Comparison of ENCODE assay signal across 1 cellular context in the genomic region with DNA sequence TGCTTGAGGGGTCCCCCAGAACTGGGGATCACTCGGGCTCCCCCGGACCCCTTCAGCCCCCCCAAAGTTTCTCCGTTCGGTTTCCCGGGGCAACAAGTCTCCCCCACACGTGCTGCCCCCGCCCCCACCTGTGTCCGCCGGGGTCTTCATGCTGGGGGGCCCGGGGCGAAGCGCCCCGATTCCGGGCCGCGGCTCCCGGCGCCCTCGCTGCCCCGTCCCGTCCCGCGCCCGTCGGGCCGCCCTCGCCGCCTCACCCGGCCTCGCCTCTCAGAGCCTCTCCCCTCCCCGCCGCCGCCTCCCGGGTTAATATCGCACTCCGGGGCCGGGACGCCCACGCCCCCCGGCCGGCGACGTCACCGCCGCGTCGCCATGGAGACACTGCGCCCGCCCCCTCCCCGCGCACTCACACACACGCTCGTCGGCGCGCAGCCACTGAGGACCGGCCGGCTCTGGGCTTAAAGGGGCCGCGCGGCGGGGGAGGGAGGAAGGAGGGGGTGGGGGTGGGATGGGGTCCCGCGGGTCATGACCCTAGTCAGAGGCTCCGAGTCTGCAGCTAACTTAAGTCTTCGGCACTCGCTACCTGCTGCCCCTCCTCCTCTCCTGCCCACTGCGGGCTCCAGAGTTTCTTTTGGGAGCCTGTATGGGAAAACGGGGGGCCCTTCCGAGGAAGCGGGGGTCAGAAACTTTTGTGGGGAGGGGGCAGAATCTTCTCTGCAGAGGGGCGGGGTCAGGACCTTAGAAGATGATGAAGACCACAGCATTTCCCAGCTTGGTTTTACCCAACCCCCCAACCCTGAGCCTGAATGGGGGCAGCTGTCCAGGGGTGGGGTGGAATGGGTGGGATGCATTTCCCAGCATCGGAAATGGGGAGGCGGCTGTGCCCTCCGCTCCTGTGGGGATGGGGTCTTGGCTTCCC.
TF ChIP-seq lines count a peak whose summit lies in the region.

A gene (minus strand): TSS at position 279 of the 916 bp plus-strand sequence. CDS start 129 bp downstream, at position 150.

TF ChIP-seq in K562, 482 proteins besides CTCF, POLR2A, EP300 and RAD21 (continued from another document and continues in another):
- TF ChIP-seq, protein P1, sequence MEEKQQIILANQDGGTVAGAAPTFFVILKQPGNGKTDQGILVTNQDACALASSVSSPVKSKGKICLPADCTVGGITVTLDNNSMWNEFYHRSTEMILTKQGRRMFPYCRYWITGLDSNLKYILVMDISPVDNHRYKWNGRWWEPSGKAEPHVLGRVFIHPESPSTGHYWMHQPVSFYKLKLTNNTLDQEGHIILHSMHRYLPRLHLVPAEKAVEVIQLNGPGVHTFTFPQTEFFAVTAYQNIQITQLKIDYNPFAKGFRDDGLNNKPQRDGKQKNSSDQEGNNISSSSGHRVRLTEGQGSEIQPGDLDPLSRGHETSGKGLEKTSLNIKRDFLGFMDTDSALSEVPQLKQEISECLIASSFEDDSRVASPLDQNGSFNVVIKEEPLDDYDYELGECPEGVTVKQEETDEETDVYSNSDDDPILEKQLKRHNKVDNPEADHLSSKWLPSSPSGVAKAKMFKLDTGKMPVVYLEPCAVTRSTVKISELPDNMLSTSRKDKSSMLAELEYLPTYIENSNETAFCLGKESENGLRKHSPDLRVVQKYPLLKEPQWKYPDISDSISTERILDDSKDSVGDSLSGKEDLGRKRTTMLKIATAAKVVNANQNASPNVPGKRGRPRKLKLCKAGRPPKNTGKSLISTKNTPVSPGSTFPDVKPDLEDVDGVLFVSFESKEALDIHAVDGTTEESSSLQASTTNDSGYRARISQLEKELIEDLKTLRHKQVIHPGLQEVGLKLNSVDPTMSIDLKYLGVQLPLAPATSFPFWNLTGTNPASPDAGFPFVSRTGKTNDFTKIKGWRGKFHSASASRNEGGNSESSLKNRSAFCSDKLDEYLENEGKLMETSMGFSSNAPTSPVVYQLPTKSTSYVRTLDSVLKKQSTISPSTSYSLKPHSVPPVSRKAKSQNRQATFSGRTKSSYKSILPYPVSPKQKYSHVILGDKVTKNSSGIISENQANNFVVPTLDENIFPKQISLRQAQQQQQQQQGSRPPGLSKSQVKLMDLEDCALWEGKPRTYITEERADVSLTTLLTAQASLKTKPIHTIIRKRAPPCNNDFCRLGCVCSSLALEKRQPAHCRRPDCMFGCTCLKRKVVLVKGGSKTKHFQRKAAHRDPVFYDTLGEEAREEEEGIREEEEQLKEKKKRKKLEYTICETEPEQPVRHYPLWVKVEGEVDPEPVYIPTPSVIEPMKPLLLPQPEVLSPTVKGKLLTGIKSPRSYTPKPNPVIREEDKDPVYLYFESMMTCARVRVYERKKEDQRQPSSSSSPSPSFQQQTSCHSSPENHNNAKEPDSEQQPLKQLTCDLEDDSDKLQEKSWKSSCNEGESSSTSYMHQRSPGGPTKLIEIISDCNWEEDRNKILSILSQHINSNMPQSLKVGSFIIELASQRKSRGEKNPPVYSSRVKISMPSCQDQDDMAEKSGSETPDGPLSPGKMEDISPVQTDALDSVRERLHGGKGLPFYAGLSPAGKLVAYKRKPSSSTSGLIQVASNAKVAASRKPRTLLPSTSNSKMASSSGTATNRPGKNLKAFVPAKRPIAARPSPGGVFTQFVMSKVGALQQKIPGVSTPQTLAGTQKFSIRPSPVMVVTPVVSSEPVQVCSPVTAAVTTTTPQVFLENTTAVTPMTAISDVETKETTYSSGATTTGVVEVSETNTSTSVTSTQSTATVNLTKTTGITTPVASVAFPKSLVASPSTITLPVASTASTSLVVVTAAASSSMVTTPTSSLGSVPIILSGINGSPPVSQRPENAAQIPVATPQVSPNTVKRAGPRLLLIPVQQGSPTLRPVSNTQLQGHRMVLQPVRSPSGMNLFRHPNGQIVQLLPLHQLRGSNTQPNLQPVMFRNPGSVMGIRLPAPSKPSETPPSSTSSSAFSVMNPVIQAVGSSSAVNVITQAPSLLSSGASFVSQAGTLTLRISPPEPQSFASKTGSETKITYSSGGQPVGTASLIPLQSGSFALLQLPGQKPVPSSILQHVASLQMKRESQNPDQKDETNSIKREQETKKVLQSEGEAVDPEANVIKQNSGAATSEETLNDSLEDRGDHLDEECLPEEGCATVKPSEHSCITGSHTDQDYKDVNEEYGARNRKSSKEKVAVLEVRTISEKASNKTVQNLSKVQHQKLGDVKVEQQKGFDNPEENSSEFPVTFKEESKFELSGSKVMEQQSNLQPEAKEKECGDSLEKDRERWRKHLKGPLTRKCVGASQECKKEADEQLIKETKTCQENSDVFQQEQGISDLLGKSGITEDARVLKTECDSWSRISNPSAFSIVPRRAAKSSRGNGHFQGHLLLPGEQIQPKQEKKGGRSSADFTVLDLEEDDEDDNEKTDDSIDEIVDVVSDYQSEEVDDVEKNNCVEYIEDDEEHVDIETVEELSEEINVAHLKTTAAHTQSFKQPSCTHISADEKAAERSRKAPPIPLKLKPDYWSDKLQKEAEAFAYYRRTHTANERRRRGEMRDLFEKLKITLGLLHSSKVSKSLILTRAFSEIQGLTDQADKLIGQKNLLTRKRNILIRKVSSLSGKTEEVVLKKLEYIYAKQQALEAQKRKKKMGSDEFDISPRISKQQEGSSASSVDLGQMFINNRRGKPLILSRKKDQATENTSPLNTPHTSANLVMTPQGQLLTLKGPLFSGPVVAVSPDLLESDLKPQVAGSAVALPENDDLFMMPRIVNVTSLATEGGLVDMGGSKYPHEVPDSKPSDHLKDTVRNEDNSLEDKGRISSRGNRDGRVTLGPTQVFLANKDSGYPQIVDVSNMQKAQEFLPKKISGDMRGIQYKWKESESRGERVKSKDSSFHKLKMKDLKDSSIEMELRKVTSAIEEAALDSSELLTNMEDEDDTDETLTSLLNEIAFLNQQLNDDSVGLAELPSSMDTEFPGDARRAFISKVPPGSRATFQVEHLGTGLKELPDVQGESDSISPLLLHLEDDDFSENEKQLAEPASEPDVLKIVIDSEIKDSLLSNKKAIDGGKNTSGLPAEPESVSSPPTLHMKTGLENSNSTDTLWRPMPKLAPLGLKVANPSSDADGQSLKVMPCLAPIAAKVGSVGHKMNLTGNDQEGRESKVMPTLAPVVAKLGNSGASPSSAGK (IDR thresholded peaks at IDR 0.05): no peak
- TF ChIP-seq FOXA3 (CRISPR knock-in tag; conservative IDR thresholded peaks at IDR 0.05 in 1 of 2, IDR thresholded peaks at IDR 0.05 in 1 of 2): no peak
- no peak for TF ChIP-seq TCF3 (CRISPR knock-in tag; IDR thresholded peaks at IDR 0.05)
- TF ChIP-seq, protein P2, sequence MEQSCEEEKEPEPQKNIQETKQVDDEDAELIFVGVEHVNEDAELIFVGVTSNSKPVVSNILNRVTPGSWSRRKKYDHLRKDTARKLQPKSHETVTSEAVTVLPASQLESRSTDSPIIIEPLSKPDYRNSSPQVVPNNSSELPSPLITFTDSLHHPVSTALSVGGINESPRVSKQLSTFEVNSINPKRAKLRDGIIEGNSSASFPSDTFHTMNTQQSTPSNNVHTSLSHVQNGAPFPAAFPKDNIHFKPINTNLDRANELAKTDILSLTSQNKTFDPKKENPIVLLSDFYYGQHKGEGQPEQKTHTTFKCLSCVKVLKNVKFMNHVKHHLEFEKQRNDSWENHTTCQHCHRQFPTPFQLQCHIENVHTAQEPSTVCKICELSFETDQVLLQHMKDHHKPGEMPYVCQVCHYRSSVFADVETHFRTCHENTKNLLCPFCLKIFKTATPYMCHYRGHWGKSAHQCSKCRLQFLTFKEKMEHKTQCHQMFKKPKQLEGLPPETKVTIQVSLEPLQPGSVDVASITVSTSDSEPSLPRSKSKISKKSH (CRISPR knock-in tag; IDR thresholded peaks at IDR 0.05): no peak
- TF ChIP-seq, protein P3, sequence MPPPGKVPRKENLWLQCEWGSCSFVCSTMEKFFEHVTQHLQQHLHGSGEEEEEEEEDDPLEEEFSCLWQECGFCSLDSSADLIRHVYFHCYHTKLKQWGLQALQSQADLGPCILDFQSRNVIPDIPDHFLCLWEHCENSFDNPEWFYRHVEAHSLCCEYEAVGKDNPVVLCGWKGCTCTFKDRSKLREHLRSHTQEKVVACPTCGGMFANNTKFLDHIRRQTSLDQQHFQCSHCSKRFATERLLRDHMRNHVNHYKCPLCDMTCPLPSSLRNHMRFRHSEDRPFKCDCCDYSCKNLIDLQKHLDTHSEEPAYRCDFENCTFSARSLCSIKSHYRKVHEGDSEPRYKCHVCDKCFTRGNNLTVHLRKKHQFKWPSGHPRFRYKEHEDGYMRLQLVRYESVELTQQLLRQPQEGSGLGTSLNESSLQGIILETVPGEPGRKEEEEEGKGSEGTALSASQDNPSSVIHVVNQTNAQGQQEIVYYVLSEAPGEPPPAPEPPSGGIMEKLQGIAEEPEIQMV (tag; conservative IDR thresholded peaks at IDR 0.05; ENCODE audit: low read depth): no peak
- TF ChIP-seq, protein P4, sequence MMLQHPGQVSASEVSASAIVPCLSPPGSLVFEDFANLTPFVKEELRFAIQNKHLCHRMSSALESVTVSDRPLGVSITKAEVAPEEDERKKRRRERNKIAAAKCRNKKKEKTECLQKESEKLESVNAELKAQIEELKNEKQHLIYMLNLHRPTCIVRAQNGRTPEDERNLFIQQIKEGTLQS (IDR thresholded peaks at IDR 0.05): no peak
- TF ChIP-seq, protein P4 (CRISPR knock-in tag; conservative IDR thresholded peaks at IDR 0.05): no peak
- TF ChIP-seq SRF (CRISPR knock-in tag; IDR thresholded peaks at IDR 0.05): no peak
- no peak for TF ChIP-seq KLF1 (tag; IDR thresholded peaks at IDR 0.05)
- no peak for TF ChIP-seq HDAC1 (IDR thresholded peaks at IDR 0.05)
- TF ChIP-seq, protein P5, sequence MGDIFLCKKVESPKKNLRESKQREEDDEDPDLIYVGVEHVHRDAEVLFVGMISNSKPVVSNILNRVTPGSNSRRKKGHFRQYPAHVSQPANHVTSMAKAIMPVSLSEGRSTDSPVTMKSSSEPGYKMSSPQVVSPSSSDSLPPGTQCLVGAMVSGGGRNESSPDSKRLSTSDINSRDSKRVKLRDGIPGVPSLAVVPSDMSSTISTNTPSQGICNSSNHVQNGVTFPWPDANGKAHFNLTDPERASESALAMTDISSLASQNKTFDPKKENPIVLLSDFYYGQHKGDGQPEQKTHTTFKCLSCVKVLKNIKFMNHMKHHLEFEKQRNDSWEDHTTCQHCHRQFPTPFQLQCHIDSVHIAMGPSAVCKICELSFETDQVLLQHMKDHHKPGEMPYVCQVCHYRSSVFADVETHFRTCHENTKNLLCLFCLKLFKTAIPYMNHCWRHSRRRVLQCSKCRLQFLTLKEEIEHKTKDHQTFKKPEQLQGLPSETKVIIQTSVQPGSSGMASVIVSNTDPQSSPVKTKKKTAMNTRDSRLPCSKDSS (IDR thresholded peaks at IDR 0.05; ENCODE audit: low read depth, partially characterized antibody): no peak
- no peak for TF ChIP-seq DDX20 (tag; IDR thresholded peaks at IDR 0.05; ENCODE audit: low read depth)
- TF ChIP-seq CBX8 (IDR thresholded peaks at IDR 0.05; ENCODE audit: borderline replicate concordance, extremely low read depth, low read depth, low read length, poor library complexity, severe bottlenecking): no peak
- no peak for TF ChIP-seq SNRNP70 (optimal IDR thresholded peaks at IDR 0.05; ENCODE audit: low read depth, low read length)
- peak; percentile 57; the same call in 1 of the 2 replicates for TF ChIP-seq SP1 (CRISPR knock-in tag; IDR thresholded peaks at IDR 0.05)
- TF ChIP-seq, protein P6, sequence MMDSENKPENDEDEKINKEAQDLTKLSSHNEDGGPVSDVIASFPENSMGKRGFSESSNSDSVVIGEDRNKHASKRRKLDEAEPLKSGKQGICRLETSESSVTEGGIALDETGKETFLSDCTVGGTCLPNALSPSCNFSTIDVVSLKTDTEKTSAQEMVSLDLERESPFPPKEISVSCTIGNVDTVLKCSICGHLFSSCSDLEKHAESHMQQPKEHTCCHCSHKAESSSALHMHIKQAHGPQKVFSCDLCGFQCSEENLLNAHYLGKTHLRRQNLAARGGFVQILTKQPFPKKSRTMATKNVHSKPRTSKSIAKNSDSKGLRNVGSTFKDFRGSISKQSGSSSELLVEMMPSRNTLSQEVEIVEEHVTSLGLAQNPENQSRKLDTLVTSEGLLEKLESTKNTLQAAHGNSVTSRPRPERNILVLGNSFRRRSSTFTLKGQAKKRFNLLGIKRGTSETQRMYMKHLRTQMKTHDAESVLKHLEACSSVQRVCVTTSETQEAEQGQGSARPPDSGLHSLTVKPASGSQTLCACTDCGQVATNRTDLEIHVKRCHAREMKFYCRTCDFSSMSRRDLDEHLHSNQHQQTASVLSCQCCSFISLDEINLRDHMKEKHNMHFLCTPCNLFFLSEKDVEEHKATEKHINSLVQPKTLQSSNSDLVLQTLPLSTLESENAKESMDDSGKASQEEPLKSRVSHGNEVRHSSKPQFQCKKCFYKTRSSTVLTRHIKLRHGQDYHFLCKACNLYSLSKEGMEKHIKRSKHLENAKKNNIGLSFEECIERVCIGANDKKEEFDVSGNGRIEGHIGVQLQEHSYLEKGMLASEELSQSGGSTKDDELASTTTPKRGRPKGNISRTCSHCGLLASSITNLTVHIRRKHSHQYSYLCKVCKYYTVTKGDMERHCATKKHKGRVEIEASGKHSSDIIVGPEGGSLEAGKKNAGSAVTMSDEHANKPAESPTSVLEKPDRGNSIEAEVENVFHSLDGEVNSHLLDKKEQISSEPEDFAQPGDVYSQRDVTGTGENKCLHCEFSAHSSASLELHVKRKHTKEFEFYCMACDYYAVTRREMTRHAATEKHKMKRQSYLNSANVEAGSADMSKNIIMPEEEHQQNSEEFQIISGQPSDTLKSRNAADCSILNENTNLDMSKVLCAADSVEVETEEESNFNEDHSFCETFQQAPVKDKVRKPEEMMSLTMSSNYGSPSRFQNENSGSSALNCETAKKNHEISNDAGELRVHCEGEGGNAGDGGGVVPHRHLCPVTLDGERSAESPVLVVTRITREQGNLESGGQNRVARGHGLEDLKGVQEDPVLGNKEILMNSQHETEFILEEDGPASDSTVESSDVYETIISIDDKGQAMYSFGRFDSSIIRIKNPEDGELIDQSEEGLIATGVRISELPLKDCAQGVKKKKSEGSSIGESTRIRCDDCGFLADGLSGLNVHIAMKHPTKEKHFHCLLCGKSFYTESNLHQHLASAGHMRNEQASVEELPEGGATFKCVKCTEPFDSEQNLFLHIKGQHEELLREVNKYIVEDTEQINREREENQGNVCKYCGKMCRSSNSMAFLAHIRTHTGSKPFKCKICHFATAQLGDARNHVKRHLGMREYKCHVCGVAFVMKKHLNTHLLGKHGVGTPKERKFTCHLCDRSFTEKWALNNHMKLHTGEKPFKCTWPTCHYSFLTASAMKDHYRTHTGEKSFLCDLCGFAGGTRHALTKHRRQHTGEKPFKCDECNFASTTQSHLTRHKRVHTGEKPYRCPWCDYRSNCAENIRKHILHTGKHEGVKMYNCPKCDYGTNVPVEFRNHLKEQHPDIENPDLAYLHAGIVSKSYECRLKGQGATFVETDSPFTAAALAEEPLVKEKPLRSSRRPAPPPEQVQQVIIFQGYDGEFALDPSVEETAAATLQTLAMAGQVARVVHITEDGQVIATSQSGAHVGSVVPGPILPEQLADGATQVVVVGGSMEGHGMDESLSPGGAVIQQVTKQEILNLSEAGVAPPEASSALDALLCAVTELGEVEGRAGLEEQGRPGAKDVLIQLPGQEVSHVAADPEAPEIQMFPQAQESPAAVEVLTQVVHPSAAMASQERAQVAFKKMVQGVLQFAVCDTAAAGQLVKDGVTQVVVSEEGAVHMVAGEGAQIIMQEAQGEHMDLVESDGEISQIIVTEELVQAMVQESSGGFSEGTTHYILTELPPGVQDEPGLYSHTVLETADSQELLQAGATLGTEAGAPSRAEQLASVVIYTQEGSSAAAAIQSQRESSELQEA (IDR thresholded peaks at IDR 0.05; ENCODE audit: low read depth): no peak
- no peak for TF ChIP-seq ZNF263 (CRISPR knock-in tag; IDR thresholded peaks at IDR 0.05; ENCODE audit: borderline replicate concordance)
- peak; percentile 68 to 83; a peak in 3 of 4 replicates for TF ChIP-seq MAZ (CRISPR knock-in tag; conservative IDR thresholded peaks at IDR 0.05 in 1 of 2, IDR thresholded peaks at IDR 0.05 in 1 of 2)
